ENCODE assay signal across 1 cellular context in genomic region chr1:21799730-21800129, GRCh38.
TF ChIP-seq lines count a peak whose summit lies in the region.

No MANE protein-coding gene starts in this region.

TF ChIP-seq in GM12878, 131 proteins besides CTCF, POLR2A, EP300 and RAD21:
- TF ChIP-seq HDAC6 (IDR thresholded peaks at IDR 0.05; ENCODE audit: unreplicated experiment) (no peak), BRCA1 (IDR thresholded peaks at IDR 0.05; ENCODE audit: low read depth, low read length) (no peak), NBN (IDR thresholded peaks at IDR 0.05) (no peak), DPF2 (IDR thresholded peaks at IDR 0.05) (no peak), NR2C2 (IDR thresholded peaks at IDR 0.05; ENCODE audit: borderline replicate concordance, control insufficient read depth, insufficient read length, low read depth) (no peak), MTA3 (IDR thresholded peaks at IDR 0.05; ENCODE audit: borderline replicate concordance, low read length) (no peak), SMAD5 (IDR thresholded peaks at IDR 0.05; ENCODE audit: low read depth) (no peak), BMI1 (IDR thresholded peaks at IDR 0.05; ENCODE audit: borderline replicate concordance) (no peak), CREM (IDR thresholded peaks at IDR 0.05; ENCODE audit: low read depth) (no peak), ZNF384 (IDR thresholded peaks at IDR 0.05; ENCODE audit: borderline replicate concordance, low read depth, low read length) (no peak), YBX1 (IDR thresholded peaks at IDR 0.05) (no peak), RAD51 (IDR thresholded peaks at IDR 0.05) (no peak), POLR2AphosphoS5 (IDR thresholded peaks at IDR 0.05; ENCODE audit: low read length) (no peak), MXI1 (IDR thresholded peaks at IDR 0.05; ENCODE audit: low read depth, low read length) (no peak), HCFC1 (IDR thresholded peaks at IDR 0.05; ENCODE audit: low read length) (no peak), USF1 (IDR thresholded peaks at IDR 0.05; ENCODE audit: borderline replicate concordance, extremely low read length, insufficient read depth, low read depth, low read length) (no peak)
